16 cellular contexts compared by ENCODE assay signal in the genomic region with DNA sequence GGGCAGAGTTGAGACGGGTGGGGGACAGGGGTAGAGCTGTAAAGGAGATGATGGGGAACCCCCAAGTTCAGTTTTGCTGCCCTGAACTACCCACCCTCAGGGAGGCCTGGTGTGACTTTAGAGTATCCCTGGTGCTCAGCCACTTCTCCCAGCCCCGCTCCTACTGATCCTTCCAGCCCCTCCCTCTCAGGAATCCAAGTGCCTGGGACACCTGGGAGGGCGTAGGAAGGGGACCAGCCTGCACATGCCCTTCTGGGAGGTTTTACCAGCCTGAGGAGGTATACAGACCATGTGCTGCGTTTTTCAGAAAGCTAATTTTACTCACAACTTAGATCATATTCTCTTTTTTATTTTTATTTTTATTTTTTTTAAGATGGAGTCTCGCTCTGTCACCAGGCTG. TPM values are rescaled to one million over a fixed set of nuclear protein-coding genes. Genes with fewer than 3 reads are reported as not detected.
DNase-seq lines count a peak whose midpoint lies in the region; ATAC-seq and TF ChIP-seq lines count a peak whose summit lies in the region.
"Had no signal": no experiment of that assay in that cellular context is flagged by ENCODE, and none has a peak within 500 bp of the region (broad histone marks: within the 10 kb centered on the region; RNA-seq: fewer than 3 reads in every experiment).

No MANE protein-coding gene starts in this region.

- no peak overlapping the region for H4K8ac ChIP-seq in neuronal stem cell (ENCODE audit: low read depth, low read length)

- no peak for TF ChIP-seq EP300 in tibial nerve (IDR thresholded peaks at IDR 0.05)

- no peaks in the 10 kb centered on the region for H3K79me1 ChIP-seq in neuronal stem cell (ENCODE audit: low read depth, low read length)

- ATAC-seq in GM18861 (IDR thresholded peaks at IDR 0.05; ENCODE audit: unreplicated experiment) = no peak
- ATAC-seq in HG03159 (IDR thresholded peaks at IDR 0.05; ENCODE audit: unreplicated experiment) = no peak
- ATAC-seq: SK-N-SH treated with all-trans-retinoic acid at 6 μM for 48 hours had no signal

- no peak overlapping the region for H2BK12ac ChIP-seq in neuronal stem cell (ENCODE audit: low read length)

- no peak overlapping the region for H3K4me3 ChIP-seq in neuronal stem cell (ENCODE audit: low read length in 2 of 2)
- no peak overlapping the region for H3K4me3 ChIP-seq in tibial nerve

- CTCF ChIA-PET in RWPE1 (lab: Yijun Ruan, JAX) = no interaction called here

- H3K27me3 ChIP-seq in neuronal stem cell (ENCODE audit: control insufficient read depth in 3 of 3, insufficient read depth in 3 of 3, low read depth in 1 of 3, low read length in 3 of 3) (peaks cover 8 to 54% (median 31%) of the 10 kb centered on the region in 3 experiments), tibial nerve (no peaks in the 10 kb centered on the region)

- H3K27ac ChIP-seq in RWPE1 (peak overlapping the region; percentile 96), epithelial cell of prostate (peak overlapping the region; percentile 96), neuronal stem cell (replicated peaks; ENCODE audit: low read length) (no peak overlapping the region), tibial nerve (peak overlapping the region; percentile 34 to 95 (median 66))

- peak overlapping the region; percentile 21 for H3K4me2 ChIP-seq in neuronal stem cell (ENCODE audit: insufficient read depth, low read length, poor library complexity, severe bottlenecking)

- TF ChIP-seq CTCF in RWPE1 (conservative IDR thresholded peaks at IDR 0.05; ENCODE audit: low read depth) (no peak), tibial nerve (IDR thresholded peaks at IDR 0.05) (no peak)

- POLR2A ChIA-PET in RWPE1 (lab: Yijun Ruan, JAX; ENCODE audit: low non-redundant PET) = interaction anchor here (0.7 to 1.0 kb wide), 2 partner anchors 17 to 132 kb away, joined by 3 read pairs; no protein-coding TSS in a partner anchor

- H2BK120ac ChIP-seq in neuronal stem cell (ENCODE audit: low read depth, low read length) = no peak overlapping the region

- H2BK5ac ChIP-seq in neuronal stem cell (ENCODE audit: low read length) = no peak overlapping the region

- H3K9me3 ChIP-seq in neuronal stem cell (replicated peaks in 1 of 2; ENCODE audit: control insufficient read depth in 2 of 2, insufficient read depth in 1 of 2, low read depth in 1 of 2, low read length in 2 of 2) = no peaks in the 10 kb centered on the region
- no peaks in the 10 kb centered on the region for H3K9me3 ChIP-seq in tibial nerve
- H3K9me3 ChIP-seq: Caco-2 had no signal

- peak overlapping the region; percentile 19 for H3K18ac ChIP-seq in neuronal stem cell (ENCODE audit: low read length)

- no peak overlapping the region for H3K9ac ChIP-seq in neuronal stem cell (ENCODE audit: low read depth, low read length, poor library complexity)

- H3K4me1 ChIP-seq in neuronal stem cell (ENCODE audit: control insufficient read depth in 2 of 2, insufficient read depth in 1 of 2, low read depth in 1 of 2, low read length in 2 of 2) (peaks cover 11 to 13% of the 10 kb centered on the region in 2 donors), tibial nerve (peaks cover 0 to 62% (median 20%) of the 10 kb centered on the region in 4 donors)

- H3K14ac ChIP-seq in neuronal stem cell (ENCODE audit: low read length) = no peak overlapping the region

- H4K91ac ChIP-seq in neuronal stem cell (ENCODE audit: low read depth, low read length, poor library complexity) = no peak overlapping the region

- no peak for TF ChIP-seq POLR2A in tibial nerve (IDR thresholded peaks at IDR 0.05)

- H2AFZ ChIP-seq in neuronal stem cell (ENCODE audit: low read length) = no peak overlapping the region

- WGBS in neuronal stem cell (ENCODE audit: extremely low coverage in 2 of 2, insufficient read length in 2 of 2, insufficient replicate concordance in 1 of 2), 2 donors = no CpG with 5 or more reads among the region's 5 CpGs
- WGBS in tibial nerve, 2 donors = 70 to 77% methylated on average over 5 of the region's 5 CpGs

- DNase-seq in RWPE1 (ENCODE audit: low spot score) = peak; percentile 50
- no peak for DNase-seq in epithelial cell of prostate (ENCODE audit: low read depth, low spot score)
- DNase-seq in neuronal stem cell (ENCODE audit: low spot score) = no peak
- DNase-seq in tibial nerve (ENCODE audit: low spot score in 2 of 2) = no peak
- DNase-seq in HK-2 (ENCODE audit: unreplicated experiment) = no peak
- DNase-seq: Caco-2, EL, H7, MV-4-11, NCI-H187 treated with DMSO at 0.1 percent for 48 hours, NCI-H510A, NCI-H774, Right ventricle myocardium superior had no signal

- no peak overlapping the region for H3K23ac ChIP-seq in neuronal stem cell (ENCODE audit: low read depth, low read length, poor library complexity)

- peak overlapping the region; percentile 76 for H2BK15ac ChIP-seq in neuronal stem cell (ENCODE audit: low read length)

- no peaks in the 10 kb centered on the region for H3K36me3 ChIP-seq in neuronal stem cell (replicated peaks in 1 of 2; ENCODE audit: control insufficient read depth in 2 of 2, insufficient read depth in 2 of 2, low read length in 2 of 2)
- H3K36me3 ChIP-seq in tibial nerve = no peaks in the 10 kb centered on the region

- H2AK5ac ChIP-seq in neuronal stem cell (ENCODE audit: low read depth, low read length) = peak overlapping the region; percentile 58

- no peak overlapping the region for H3K4ac ChIP-seq in neuronal stem cell (ENCODE audit: low read length)

RNA-seq across cellular contexts. Expression of a gene that starts 4.1 kb away (rescaled TPM):
- polyA plus RNA-seq in neuronal stem cell (2013, experiment 1 of 2) = 0.35 TPM
- polyA plus RNA-seq in neuronal stem cell (2013, experiment 2 of 2) = 0.50 TPM
- 100 to 1,000 TPM in 1 of 4 donors, 10 to 100 TPM in 3; 58.5 to 128 (median 69.1) TPM for total RNA-seq in tibial nerve

RNA-seq across cellular contexts. Expression of a gene that starts 41.7 kb away (rescaled TPM):
- 1.4 TPM for polyA plus RNA-seq in neuronal stem cell (2013, experiment 1 of 2)
- 1.2 TPM for polyA plus RNA-seq in neuronal stem cell (2013, experiment 2 of 2)
- 10 to 100 TPM in 3 of 4 donors, 1 to 10 TPM in 1; 6.6 to 23.5 (median 14.1) TPM for total RNA-seq in tibial nerve
- total RNA-seq: Caco-2 had no signal

RNA-seq across cellular contexts. Expression of a gene that starts 44.0 kb away (rescaled TPM):
- 0.98 TPM for polyA plus RNA-seq in neuronal stem cell (2013, experiment 1 of 2)
- polyA plus RNA-seq in neuronal stem cell (2013, experiment 2 of 2) = 0.96 TPM
- 10 to 100 TPM; 40.2 to 59.2 (median 48.8) TPM for total RNA-seq in tibial nerve
